ENCODE assay signal across 2 cellular contexts in the genomic region with DNA sequence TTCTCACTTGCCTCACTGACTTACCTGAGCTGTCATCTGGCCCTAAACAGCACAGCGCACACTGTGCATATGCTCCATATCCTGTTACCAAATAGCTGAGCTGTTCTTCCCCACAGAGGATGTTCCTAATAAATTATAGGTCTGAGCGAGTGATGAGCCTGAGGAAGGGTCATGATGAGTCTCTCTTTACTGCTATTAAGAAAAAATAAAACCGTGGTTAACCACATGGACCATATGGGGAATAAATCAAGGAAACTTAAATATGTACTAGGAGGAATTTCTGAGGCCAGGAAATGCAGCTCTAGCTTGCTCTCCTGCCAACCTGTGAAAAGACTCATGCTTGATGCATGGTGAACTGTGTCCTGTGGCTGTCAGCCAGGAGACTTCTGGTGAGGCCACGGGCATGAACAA.
TF ChIP-seq lines count a peak whose summit lies in the region.

No MANE protein-coding gene starts in this region.

TF ChIP-seq in SK-N-SH treated with all-trans-retinoic acid at 6 μM for 48 hours, 23 proteins besides CTCF, POLR2A, EP300 and RAD21 (continued from another document):
- TF ChIP-seq, protein P1, sequence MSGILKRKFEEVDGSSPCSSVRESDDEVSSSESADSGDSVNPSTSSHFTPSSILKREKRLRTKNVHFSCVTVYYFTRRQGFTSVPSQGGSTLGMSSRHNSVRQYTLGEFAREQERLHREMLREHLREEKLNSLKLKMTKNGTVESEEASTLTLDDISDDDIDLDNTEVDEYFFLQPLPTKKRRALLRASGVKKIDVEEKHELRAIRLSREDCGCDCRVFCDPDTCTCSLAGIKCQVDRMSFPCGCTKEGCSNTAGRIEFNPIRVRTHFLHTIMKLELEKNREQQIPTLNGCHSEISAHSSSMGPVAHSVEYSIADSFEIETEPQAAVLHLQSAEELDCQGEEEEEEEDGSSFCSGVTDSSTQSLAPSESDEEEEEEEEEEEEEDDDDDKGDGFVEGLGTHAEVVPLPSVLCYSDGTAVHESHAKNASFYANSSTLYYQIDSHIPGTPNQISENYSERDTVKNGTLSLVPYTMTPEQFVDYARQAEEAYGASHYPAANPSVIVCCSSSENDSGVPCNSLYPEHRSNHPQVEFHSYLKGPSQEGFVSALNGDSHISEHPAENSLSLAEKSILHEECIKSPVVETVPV (CRISPR knock-in tag; IDR thresholded peaks at IDR 0.05) = no peak
- TF ChIP-seq PPARA (CRISPR knock-in tag; IDR thresholded peaks at IDR 0.05; ENCODE audit: borderline replicate concordance) (no peak), ZFP3 (CRISPR knock-in tag; IDR thresholded peaks at IDR 0.05) (no peak), GLIS3 (CRISPR knock-in tag; IDR thresholded peaks at IDR 0.05) (no peak)
- TF ChIP-seq, protein P2, sequence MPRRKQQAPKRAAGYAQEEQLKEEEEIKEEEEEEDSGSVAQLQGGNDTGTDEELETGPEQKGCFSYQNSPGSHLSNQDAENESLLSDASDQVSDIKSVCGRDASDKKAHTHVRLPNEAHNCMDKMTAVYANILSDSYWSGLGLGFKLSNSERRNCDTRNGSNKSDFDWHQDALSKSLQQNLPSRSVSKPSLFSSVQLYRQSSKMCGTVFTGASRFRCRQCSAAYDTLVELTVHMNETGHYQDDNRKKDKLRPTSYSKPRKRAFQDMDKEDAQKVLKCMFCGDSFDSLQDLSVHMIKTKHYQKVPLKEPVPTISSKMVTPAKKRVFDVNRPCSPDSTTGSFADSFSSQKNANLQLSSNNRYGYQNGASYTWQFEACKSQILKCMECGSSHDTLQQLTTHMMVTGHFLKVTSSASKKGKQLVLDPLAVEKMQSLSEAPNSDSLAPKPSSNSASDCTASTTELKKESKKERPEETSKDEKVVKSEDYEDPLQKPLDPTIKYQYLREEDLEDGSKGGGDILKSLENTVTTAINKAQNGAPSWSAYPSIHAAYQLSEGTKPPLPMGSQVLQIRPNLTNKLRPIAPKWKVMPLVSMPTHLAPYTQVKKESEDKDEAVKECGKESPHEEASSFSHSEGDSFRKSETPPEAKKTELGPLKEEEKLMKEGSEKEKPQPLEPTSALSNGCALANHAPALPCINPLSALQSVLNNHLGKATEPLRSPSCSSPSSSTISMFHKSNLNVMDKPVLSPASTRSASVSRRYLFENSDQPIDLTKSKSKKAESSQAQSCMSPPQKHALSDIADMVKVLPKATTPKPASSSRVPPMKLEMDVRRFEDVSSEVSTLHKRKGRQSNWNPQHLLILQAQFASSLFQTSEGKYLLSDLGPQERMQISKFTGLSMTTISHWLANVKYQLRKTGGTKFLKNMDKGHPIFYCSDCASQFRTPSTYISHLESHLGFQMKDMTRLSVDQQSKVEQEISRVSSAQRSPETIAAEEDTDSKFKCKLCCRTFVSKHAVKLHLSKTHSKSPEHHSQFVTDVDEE (CRISPR knock-in tag; IDR thresholded peaks at IDR 0.05) = no peak

TF ChIP-seq in SK-N-SH, 30 proteins besides CTCF, POLR2A, EP300 and RAD21 (continued from another document):
- TF ChIP-seq REST (IDR thresholded peaks at IDR 0.05; ENCODE audit: low read depth, low read length) = no peak
- TF ChIP-seq GABPA (IDR thresholded peaks at IDR 0.05; ENCODE audit: low read depth) = no peak
- TF ChIP-seq RFX5 (IDR thresholded peaks at IDR 0.05; ENCODE audit: low read length) = no peak
- TF ChIP-seq SIN3A (IDR thresholded peaks at IDR 0.05; ENCODE audit: borderline replicate concordance, low read depth, low read length) = no peak
- no peak for TF ChIP-seq CHD2 (IDR thresholded peaks at IDR 0.05; ENCODE audit: low read length, partially characterized antibody)
- no peak for TF ChIP-seq PBX3 (IDR thresholded peaks at IDR 0.05)
